In genomic region chr1:31944205-31945089, GRCh38 we compare ENCODE assay signal across 7 cellular contexts. TPM values are rescaled to one million over a fixed set of nuclear protein-coding genes. Genes with fewer than 3 reads are reported as not detected.
DNase-seq lines count a peak whose midpoint lies in the region; ATAC-seq and TF ChIP-seq lines count a peak whose summit lies in the region.

No MANE protein-coding gene starts in this region.

- H3K4me3 ChIP-seq in psoas muscle: peak overlapping the region; percentile 64
- H3K4me3 ChIP-seq in aorta (ENCODE audit: low read length in 2 of 2): peak overlapping the region in 1 of 2 donors; percentile 24

- TF ChIP-seq CTCF in psoas muscle (IDR thresholded peaks at IDR 0.05): no peak

- H3K36me3 ChIP-seq in psoas muscle (ENCODE audit: insufficient read depth in 1 of 2, low read depth in 1 of 2) (no peaks in the 10 kb centered on the region), aorta (ENCODE audit: control insufficient read depth in 1 of 2, insufficient read depth in 2 of 2, low read length in 1 of 2) (no peaks in the 10 kb centered on the region)

- in situ Hi-C loops in SK-MEL-5 (cut with HindIII; ENCODE audit: low pct_unique_long_range_greater_than_20kb, low sequenced_read_pairs): no loop called here

- POLR2A ChIA-PET in activated naive CD8-positive, alpha-beta T cell treated with anti-CD3 and anti-CD28 coated beads, Interleukin-2, amount 10 ng/mL, durations not matched to agents 7 days and 5 days (lab: Charles Lee): interaction anchor here (0.6 to 14.4 kb wide), 18 partner anchors 10 to 306 kb away, joined by 3 to 319 read pairs (median 5); partner anchors contain the start of genes KHDRBS1, LCK and TMEM39B

- H3K4me1 Mint-ChIP-seq in activated naive CD8-positive, alpha-beta T cell treated with anti-CD3 and anti-CD28 coated beads, Interleukin-2, amount 10 ng/mL, durations not matched to agents 7 days and 5 days: peaks cover 51% of the 10 kb centered on the region

- H3K4me3 Mint-ChIP-seq in activated naive CD8-positive, alpha-beta T cell treated with anti-CD3 and anti-CD28 coated beads, Interleukin-2, amount 10 ng/mL, durations not matched to agents 7 days and 5 days: peak overlapping the region; percentile 90

- DNase-seq in SK-MEL-5 (ENCODE audit: low read depth, low spot score): peak; percentile 86
- peak; percentile 91 for DNase-seq in activated naive CD8-positive, alpha-beta T cell treated with anti-CD3 and anti-CD28 coated beads, Interleukin-2, amount 10 ng/mL, durations not matched to agents 7 days and 5 days
- DNase-seq in left ventricle myocardium superior: peak; percentile 94
- peak; percentile 91 to 94 for DNase-seq in psoas muscle
- DNase-seq in aorta: peak; percentile 92 to 96

- intact Hi-C loops in left ventricle myocardium superior (cut with micrococcal nuclease): no loop called here
- intact Hi-C loops in psoas muscle (cut with DNase I): no loop called here
- intact Hi-C loops in aorta (cut with DNase I): no loop called here

- no peaks in the 10 kb centered on the region for H3K36me3 Mint-ChIP-seq in activated naive CD8-positive, alpha-beta T cell treated with anti-CD3 and anti-CD28 coated beads, Interleukin-2, amount 10 ng/mL, durations not matched to agents 7 days and 5 days

- ATAC-seq in GM18867 (IDR thresholded peaks at IDR 0.05; ENCODE audit: unreplicated experiment) (peak; percentile 67), HG03097 (IDR thresholded peaks at IDR 0.05; ENCODE audit: low FRiP score, unreplicated experiment) (peak; percentile 65), left ventricle myocardium superior (peak; percentile 89), psoas muscle (peak; percentile 83 to 91 (median 86)), aorta (ENCODE audit: low FRiP score) (peak; percentile 92)
- ATAC-seq in activated naive CD8-positive, alpha-beta T cell treated with anti-CD3 and anti-CD28 coated beads, Interleukin-2, amount 10 ng/mL, durations not matched to agents 7 days and 5 days (ENCODE audit: low read depth): peak; percentile 80

- H3K27ac Mint-ChIP-seq in activated naive CD8-positive, alpha-beta T cell treated with anti-CD3 and anti-CD28 coated beads, Interleukin-2, amount 10 ng/mL, durations not matched to agents 7 days and 5 days: peak overlapping the region; percentile 97

- H3K27ac ChIP-seq in psoas muscle: peak overlapping the region; percentile 94
- peak overlapping the region; percentile 2 to 81 for H3K27ac ChIP-seq in aorta (ENCODE audit: low read depth in 1 of 2, low read length in 2 of 2)

- no peaks in the 10 kb centered on the region for H3K27me3 ChIP-seq in psoas muscle (ENCODE audit: insufficient read depth in 3 of 3, low read length in 2 of 3)
- H3K27me3 ChIP-seq in aorta (ENCODE audit: control insufficient read depth in 1 of 2, insufficient read depth in 2 of 2, low read length in 1 of 2): no peaks in the 10 kb centered on the region

- H3K9me3 ChIP-seq in psoas muscle: no peaks in the 10 kb centered on the region
- H3K9me3 ChIP-seq in aorta (ENCODE audit: control insufficient read depth, low read length): no peaks in the 10 kb centered on the region

- 10 to 22% (median 13%) methylated on average over 48 to 56 of the region's 56 CpGs for WGBS in psoas muscle, 3 donors
- WGBS in aorta, 2 donors: 5% methylated on average over 56 of the region's 56 CpGs

- no peaks in the 10 kb centered on the region for H3K27me3 Mint-ChIP-seq in activated naive CD8-positive, alpha-beta T cell treated with anti-CD3 and anti-CD28 coated beads, Interleukin-2, amount 10 ng/mL, durations not matched to agents 7 days and 5 days

- H3K9me3 Mint-ChIP-seq in activated naive CD8-positive, alpha-beta T cell treated with anti-CD3 and anti-CD28 coated beads, Interleukin-2, amount 10 ng/mL, durations not matched to agents 7 days and 5 days: no peaks in the 10 kb centered on the region

- H3K4me1 ChIP-seq in psoas muscle (peaks cover 21% of the 10 kb centered on the region), aorta (ENCODE audit: control insufficient read depth in 1 of 2, insufficient read depth in 2 of 2, low read length in 2 of 2) (no peaks in the 10 kb centered on the region)

RNA-seq across cellular contexts. Expression of gene PTP4A2, which starts 6.3 kb away (rescaled TPM):
- total RNA-seq in SK-MEL-5 (2014; rRNA removed; shearing (Covaris generic)): 502 and 606 TPM in 2 replicates
- 243 and 263 TPM in 2 replicates for polyA plus RNA-seq in SK-MEL-5 (2015; cell fraction: cytosol; rRNA removed)
- polyA plus RNA-seq in SK-MEL-5 (2015; cell fraction: nucleus; rRNA removed): 68.5 and 108 TPM in 2 replicates
- total RNA-seq in activated naive CD8-positive, alpha-beta T cell treated with anti-CD3 and anti-CD28 coated beads, Interleukin-2, amount 10 ng/mL, durations not matched to agents 7 days and 5 days: 100 to 1,000 TPM; 356 to 363 TPM
- total RNA-seq in left ventricle myocardium superior (252 TPM), psoas muscle (100 to 1,000 TPM; 290 to 532 (median 433) TPM), aorta (100 to 1,000 TPM; 230 to 244 TPM)
- polyA plus RNA-seq in psoas muscle (100 to 1,000 TPM; 246 to 729 (median 300) TPM), aorta (100 to 1,000 TPM in 1 of 2 donors, 10 to 100 TPM in 1; 72.0 to 147 TPM)
